ENCODE assay signal across 31 cellular contexts in the genomic region with DNA sequence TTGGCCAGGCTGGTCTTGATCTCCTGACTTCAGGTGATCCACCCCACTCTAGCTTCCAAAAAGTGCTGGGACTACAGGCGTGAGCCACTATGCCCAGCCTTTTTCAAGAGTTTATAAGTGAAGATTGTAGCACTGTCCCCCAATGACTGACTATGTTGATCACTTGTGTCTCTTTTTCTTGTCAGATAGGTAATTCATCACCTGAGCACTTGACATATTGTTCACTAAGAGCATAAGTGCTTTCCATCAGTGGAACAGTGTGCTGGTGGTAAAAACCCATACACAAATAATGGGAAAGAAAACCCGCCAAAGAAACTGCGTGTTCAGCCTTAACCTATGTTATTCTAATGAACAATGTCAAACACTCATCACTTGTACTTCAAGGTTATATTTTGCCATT.
"Had no signal": no experiment of that assay in that cellular context is flagged by ENCODE, and none has a peak within 500 bp of the region (broad histone marks: within the 10 kb centered on the region; RNA-seq: fewer than 3 reads in every experiment).

No MANE protein-coding gene starts in this region.

- ATAC-seq: activated CD8-positive, alpha-beta T cell treated with anti-CD3 and anti-CD28 coated beads for 36 hours; activated T-cell treated with anti-CD3 and anti-CD28 coated beads, Interleukin-2, amount 50 U/mL, for 72 hours; activated T-helper 17 cell treated with anti-CD3 and anti-CD28 coated beads, Interleukin-2, amount 50 U/mL, for 72 hours; Panc1 had no signal

- H3K27ac Mint-ChIP-seq: activated CD4-positive, alpha-beta T cell treated with anti-CD3 and anti-CD28 coated beads, Interleukin-2, amount 10 ng/mL, durations not matched to agents 24 days and 14 days; activated CD8-positive, alpha-beta T cell treated with anti-CD3 and anti-CD28 coated beads for 36 hours; activated naive CD8-positive, alpha-beta T cell treated with anti-CD3 and anti-CD28 coated beads for 36 hours; activated T-cell treated with anti-CD3 and anti-CD28 coated beads, Interleukin-2, amount 50 U/mL, for 72 hours; activated T-helper 17 cell treated with anti-CD3 and anti-CD28 coated beads, Interleukin-2, amount 50 U/mL, for 72 hours; T-helper 1 cell treated with Interleukin-12 subunit alpha and Interleukin-12 subunit beta and Interleukin-4 antibody, amounts not matched to agents 30 μg/mL and 1 μg/mL, for 36 hours; T-helper 2 cell treated with Interferon-gamma antibody and Interleukin-4, amounts not matched to agents 5 μg/mL and 100 μg/mL, for 36 hours had no signal

- H3K36me3 ChIP-seq: brain microvascular endothelial cell, colonic mucosa, MG63, SJSA1 had no signal

- DNase-seq: activated CD4-positive, alpha-beta T cell treated with anti-CD3 and anti-CD28 coated beads, Interleukin-2, amount 10 ng/mL, durations not matched to agents 24 days and 14 days; activated CD4-positive, alpha-beta T cell treated with anti-CD3 and anti-CD28 coated beads, Interleukin-2, amount 50 U/mL, for 4 hours; activated CD8-positive, alpha-beta T cell treated with anti-CD3 and anti-CD28 coated beads for 36 hours; activated effector memory CD4-positive, alpha-beta T cell treated with anti-CD3 and anti-CD28 coated beads, Interleukin-2, amount 50 U/mL, for 16 hours; activated naive CD4-positive, alpha-beta T cell; activated naive CD4-positive, alpha-beta T cell treated with anti-CD3 and anti-CD28 coated beads, Interleukin-2, amount 50 U/mL, for 16 hours; activated naive CD8-positive, alpha-beta T cell treated with anti-CD3 and anti-CD28 coated beads for 36 hours; activated T-cell treated with anti-CD3 and anti-CD28 coated beads, Interleukin-2, amount 50 U/mL, for 1 hour; activated T-cell treated with anti-CD3 and anti-CD28 coated beads, Interleukin-2, amount 50 U/mL, for 72 hours; amniotic stem cell; aorta; brain microvascular endothelial cell; central memory CD4-positive, alpha-beta T cell; colonic mucosa; Kasumi-1; KG1; MG63; NCI-H1048; NCI-H1436 treated with DMSO at 0.1 percent for 48 hours; NCI-H1694 treated with DMSO at 0.1 percent for 48 hours; NCI-H2029; NCI-H2171 treated with DMSO at 0.1 percent for 48 hours; NCI-H345; NCI-H526 treated with DMSO at 0.1 percent for 48 hours; SHP77; SK-N-SH had no signal

- H3K27ac ChIP-seq: brain microvascular endothelial cell, colonic mucosa, SJSA1 had no signal

- H3K4me1 Mint-ChIP-seq: activated CD4-positive, alpha-beta T cell treated with anti-CD3 and anti-CD28 coated beads, Interleukin-2, amount 10 ng/mL, durations not matched to agents 24 days and 14 days; activated naive CD8-positive, alpha-beta T cell treated with anti-CD3 and anti-CD28 coated beads for 36 hours; activated T-helper 17 cell treated with anti-CD3 and anti-CD28 coated beads, Interleukin-2, amount 50 U/mL, for 72 hours had no signal

- H3K4me3 Mint-ChIP-seq: activated CD4-positive, alpha-beta T cell treated with anti-CD3 and anti-CD28 coated beads, Interleukin-2, amount 10 ng/mL, durations not matched to agents 24 days and 14 days; activated CD8-positive, alpha-beta T cell treated with anti-CD3 and anti-CD28 coated beads for 36 hours; activated naive CD8-positive, alpha-beta T cell treated with anti-CD3 and anti-CD28 coated beads for 36 hours; activated T-cell treated with anti-CD3 and anti-CD28 coated beads, Interleukin-2, amount 50 U/mL, for 72 hours; activated T-helper 17 cell treated with anti-CD3 and anti-CD28 coated beads, Interleukin-2, amount 50 U/mL, for 72 hours; T-helper 1 cell treated with Interleukin-12 subunit alpha and Interleukin-12 subunit beta and Interleukin-4 antibody, amounts not matched to agents 30 μg/mL and 1 μg/mL, for 36 hours; T-helper 2 cell treated with Interferon-gamma antibody and Interleukin-4, amounts not matched to agents 5 μg/mL and 100 μg/mL, for 36 hours had no signal

- H3K4me1 ChIP-seq: colonic mucosa, SJSA1 had no signal

- H3K4me2 ChIP-seq: SK-N-SH had no signal

- H3K9me3 Mint-ChIP-seq: T-helper 1 cell treated with Interleukin-12 subunit alpha and Interleukin-12 subunit beta and Interleukin-4 antibody, amounts not matched to agents 30 μg/mL and 1 μg/mL, for 36 hours had no signal

- H3K27me3 ChIP-seq: brain microvascular endothelial cell, colonic mucosa, MG63, SJSA1 had no signal

- H3K27me3 Mint-ChIP-seq: activated CD4-positive, alpha-beta T cell treated with anti-CD3 and anti-CD28 coated beads, Interleukin-2, amount 10 ng/mL, durations not matched to agents 24 days and 14 days; activated CD8-positive, alpha-beta T cell treated with anti-CD3 and anti-CD28 coated beads for 36 hours; activated naive CD8-positive, alpha-beta T cell treated with anti-CD3 and anti-CD28 coated beads for 36 hours; activated T-helper 17 cell treated with anti-CD3 and anti-CD28 coated beads, Interleukin-2, amount 50 U/mL, for 72 hours had no signal

- H3K4me3 ChIP-seq: colonic mucosa, MG63, SJSA1 had no signal

- H3K9me2 ChIP-seq: SK-N-SH had no signal

- H3K36me3 Mint-ChIP-seq: activated naive CD8-positive, alpha-beta T cell treated with anti-CD3 and anti-CD28 coated beads for 36 hours had no signal
